ENCODE assay signal across 1 cellular context in genomic region chr7:100016209-100016901, GRCh38.
TF ChIP-seq lines count a peak whose summit lies in the region.

No MANE protein-coding gene starts in this region.

TF ChIP-seq in HepG2, 621 proteins besides CTCF, POLR2A, EP300 and RAD21 (continued from another document):
- TF ChIP-seq TRIM22 (IDR thresholded peaks at IDR 0.05) (no peak), HBP1 (CRISPR knock-in tag; IDR thresholded peaks at IDR 0.05; ENCODE audit: low read depth) (no peak), ZNF496 (CRISPR knock-in tag; IDR thresholded peaks at IDR 0.05; ENCODE audit: insufficient replicate concordance) (no peak), ZFP82 (CRISPR knock-in tag; IDR thresholded peaks at IDR 0.05; ENCODE audit: borderline replicate concordance) (no peak), KAT7 (CRISPR knock-in tag; IDR thresholded peaks at IDR 0.05; ENCODE audit: borderline replicate concordance) (peak; percentile 31; the same call in 1 of the 2 replicates), ZBTB1 (CRISPR knock-in tag; IDR thresholded peaks at IDR 0.05; ENCODE audit: borderline replicate concordance) (no peak), ZNF879 (CRISPR knock-in tag; IDR thresholded peaks at IDR 0.05) (no peak), ZNF337 (CRISPR knock-in tag; IDR thresholded peaks at IDR 0.05; ENCODE audit: borderline replicate concordance, low read depth) (no peak), KDM2A (CRISPR knock-in tag; IDR thresholded peaks at IDR 0.05; ENCODE audit: borderline replicate concordance, low read depth) (no peak), ZNF816 (CRISPR knock-in tag; IDR thresholded peaks at IDR 0.05; ENCODE audit: borderline replicate concordance) (no peak), MXD1 (CRISPR knock-in tag; IDR thresholded peaks at IDR 0.05) (no peak), NRL (CRISPR knock-in tag; IDR thresholded peaks at IDR 0.05; ENCODE audit: borderline replicate concordance) (no peak), ZNF878 (CRISPR knock-in tag; IDR thresholded peaks at IDR 0.05) (no peak), ATF4 (CRISPR knock-in tag; IDR thresholded peaks at IDR 0.05) (no peak), PITX1 (CRISPR knock-in tag; IDR thresholded peaks at IDR 0.05) (no peak; the same call in 1 of the 2 replicates), ZNF441 (CRISPR knock-in tag; IDR thresholded peaks at IDR 0.05; ENCODE audit: borderline replicate concordance) (0 out of 2 replicates have a peak, but pooled peaks have one; percentile 31), FOSL1 (CRISPR knock-in tag; IDR thresholded peaks at IDR 0.05; ENCODE audit: borderline replicate concordance) (no peak), ZNF510 (CRISPR knock-in tag; IDR thresholded peaks at IDR 0.05; ENCODE audit: low read depth) (no peak), FOXA3 (CRISPR knock-in tag; IDR thresholded peaks at IDR 0.05) (peak; percentile 32; the same call in 1 of the 2 replicates), THAP11 (CRISPR knock-in tag; IDR thresholded peaks at IDR 0.05) (0 out of 2 replicates have a peak, but pooled peaks have one; percentile 25), SAFB2 (CRISPR knock-in tag; IDR thresholded peaks at IDR 0.05; ENCODE audit: borderline replicate concordance, low read depth) (no peak), ZNF274 (CRISPR knock-in tag; IDR thresholded peaks at IDR 0.05) (no peak), NFKBIZ (CRISPR knock-in tag; IDR thresholded peaks at IDR 0.05) (no peak), NR2F2 (IDR thresholded peaks at IDR 0.05; ENCODE audit: borderline replicate concordance, low read depth) (0 out of 2 replicates have a peak, but pooled peaks have one; percentile 3), ZNF276 (CRISPR knock-in tag; IDR thresholded peaks at IDR 0.05; ENCODE audit: low read depth) (no peak), ZHX2 (IDR thresholded peaks at IDR 0.05; ENCODE audit: low read depth) (no peak), ZHX2 (CRISPR knock-in tag; IDR thresholded peaks at IDR 0.05; ENCODE audit: borderline replicate concordance) (no peak), TBL1XR1 (IDR thresholded peaks at IDR 0.05; ENCODE audit: borderline replicate concordance, low read length, partially characterized antibody) (no peak), RXRB (CRISPR knock-in tag; IDR thresholded peaks at IDR 0.05; ENCODE audit: borderline replicate concordance) (peak; percentile 57; the same call in 1 of the 2 replicates), FOXO1 (CRISPR knock-in tag; IDR thresholded peaks at IDR 0.05) (no peak), MAFF (IDR thresholded peaks at IDR 0.05; ENCODE audit: low read depth, low read length) (no peak), ZSCAN21 (CRISPR knock-in tag; IDR thresholded peaks at IDR 0.05; ENCODE audit: borderline replicate concordance) (no peak), ZBED4 (CRISPR knock-in tag; IDR thresholded peaks at IDR 0.05; ENCODE audit: borderline replicate concordance) (no peak), PAX8 (CRISPR knock-in tag; IDR thresholded peaks at IDR 0.05; ENCODE audit: borderline replicate concordance) (no peak), BRF2 (CRISPR knock-in tag; IDR thresholded peaks at IDR 0.05) (no peak)
